ENCODE assay signal across 7 cellular contexts in the genomic region with DNA sequence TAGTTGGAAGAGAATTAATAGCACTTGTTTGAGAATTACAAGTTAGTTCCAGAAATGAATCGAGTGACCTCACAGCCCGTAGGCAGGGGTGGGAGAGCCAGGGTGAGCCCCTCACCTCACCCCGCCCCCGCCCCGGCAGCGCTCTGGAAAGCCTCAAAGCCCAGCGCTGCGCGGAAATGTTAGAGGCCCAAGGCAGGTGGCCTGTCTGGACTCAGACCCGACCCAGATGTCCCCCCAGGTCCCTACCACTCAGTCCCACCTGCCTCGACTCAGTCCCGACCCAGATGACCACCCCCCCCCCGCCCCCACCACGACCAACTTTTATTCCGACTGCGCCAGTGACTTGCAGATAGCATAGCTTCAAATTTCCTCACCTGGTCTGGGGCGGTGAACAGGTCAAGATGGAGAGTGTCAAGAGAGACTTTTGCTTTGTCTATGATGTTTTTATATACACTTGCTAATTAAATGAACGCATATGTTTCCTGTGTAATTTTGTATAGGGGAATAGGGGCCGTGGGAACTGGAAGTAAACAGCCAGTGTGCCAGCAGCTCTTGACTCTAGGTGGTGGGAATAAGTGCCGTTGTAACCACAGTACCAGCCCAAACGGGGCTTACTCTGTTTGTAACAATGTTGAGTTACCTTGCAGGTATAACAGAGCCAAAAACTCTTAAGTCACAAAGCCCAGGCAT. TPM values are rescaled to one million over a fixed set of nuclear protein-coding genes. Genes with fewer than 3 reads are reported as not detected.
DNase-seq lines count a peak whose midpoint lies in the region; ATAC-seq, FAIRE-seq and TF ChIP-seq lines count a peak whose summit lies in the region.

No MANE protein-coding gene starts in this region.

- no peak for TF ChIP-seq CTCF in ascending aorta (IDR thresholded peaks at IDR 0.05)
- no peak for TF ChIP-seq CTCF in keratinocyte (optimal IDR thresholded peaks at IDR 0.05 in 1 of 3, IDR thresholded peaks at IDR 0.05 in 1 of 3, conservative IDR thresholded peaks at IDR 0.05 in 1 of 3; ENCODE audit: extremely low read depth in 1 of 3, insufficient read depth in 2 of 3, low read length in 3 of 3)
- no peak for TF ChIP-seq CTCF in GM13977 (IDR thresholded peaks at IDR 0.05; ENCODE audit: extremely low read depth, insufficient read depth, missing control alignments)

- H3K79me2 ChIP-seq in keratinocyte (ENCODE audit: control insufficient read depth, insufficient read depth, low read length): peaks cover 33% of the 10 kb centered on the region

- H3K36me3 ChIP-seq in HUES6 (ENCODE audit: control insufficient read depth, insufficient read depth, low read length) (no peaks in the 10 kb centered on the region), ascending aorta (peaks cover 0 to 20% of the 10 kb centered on the region in 2 donors), keratinocyte (ENCODE audit: control insufficient read depth in 2 of 2, extremely low read depth in 1 of 2, insufficient read depth in 2 of 2, low read length in 2 of 2) (peaks cover 2 to 11% of the 10 kb centered on the region in 2 experiments)

- H3K27ac Mint-ChIP-seq in stimulated activated naive B cell treated with anti-CD40 and anti-IgM and Interleukin-4, amounts not matched to agents 10 μg/mL and 1 μg/mL and 100 μg/mL, for 72 hours: peak overlapping the region; percentile 82

- ATAC-seq in stimulated activated naive B cell treated with anti-CD40 and anti-IgM and Interleukin-4, amounts not matched to agents 10 μg/mL and 1 μg/mL and 100 μg/mL, for 72 hours (replicated peaks): peak in 1 of 2 donors; percentile 0
- no peak for ATAC-seq in HG02970 (IDR thresholded peaks at IDR 0.05; ENCODE audit: low FRiP score, unreplicated experiment)

- H3K27me3 ChIP-seq in HUES6 (ENCODE audit: control insufficient read depth, insufficient read depth, low read length): peaks cover 47% of the 10 kb centered on the region
- H3K27me3 ChIP-seq in ascending aorta: no peaks in the 10 kb centered on the region
- H3K27me3 ChIP-seq in keratinocyte (ENCODE audit: control insufficient read depth, extremely low read depth, insufficient read depth, low read length): no peaks in the 10 kb centered on the region

- H3K4me1 Mint-ChIP-seq in stimulated activated naive B cell treated with anti-CD40 and anti-IgM and Interleukin-4, amounts not matched to agents 10 μg/mL and 1 μg/mL and 100 μg/mL, for 72 hours: peaks cover 25 to 49% of the 10 kb centered on the region in 2 donors

- no peaks in the 10 kb centered on the region for H3K9me3 ChIP-seq in HUES6 (ENCODE audit: control insufficient read depth, insufficient read depth, low read depth, low read length)
- H3K9me3 ChIP-seq in ascending aorta: peaks cover 0 to 10% of the 10 kb centered on the region in 2 donors
- no peaks in the 10 kb centered on the region for H3K9me3 ChIP-seq in keratinocyte (ENCODE audit: control insufficient read depth, low read depth, low read length)

- H3K4me3 Mint-ChIP-seq in stimulated activated naive B cell treated with anti-CD40 and anti-IgM and Interleukin-4, amounts not matched to agents 10 μg/mL and 1 μg/mL and 100 μg/mL, for 72 hours: peak overlapping the region; percentile 82 to 87

- H3K9ac ChIP-seq in HUES6 (ENCODE audit: low read length): peak overlapping the region; percentile 74
- H3K9ac ChIP-seq in keratinocyte (ENCODE audit: control insufficient read depth, extremely low read depth, insufficient read depth, low read length): peak overlapping the region; percentile 85

- dilution Hi-C loops in keratinocyte (cut with MboI; ENCODE audit: extremely low pct_ligation_motif_present, low sequenced_read_pairs): no loop called here

- peaks cover 0 to 8% of the 10 kb centered on the region in 2 donors for H3K27me3 Mint-ChIP-seq in stimulated activated naive B cell treated with anti-CD40 and anti-IgM and Interleukin-4, amounts not matched to agents 10 μg/mL and 1 μg/mL and 100 μg/mL, for 72 hours

- intact Hi-C loops in ascending aorta (cut with DNase I): no loop called here

- H2AFZ ChIP-seq in keratinocyte (ENCODE audit: control insufficient read depth, low read length): peak overlapping the region; percentile 67

- H3K4me2 ChIP-seq in keratinocyte (ENCODE audit: control insufficient read depth, extremely low read depth, insufficient read depth, low read depth, low read length): peak overlapping the region; percentile 91

- H3K4me3 ChIP-seq in HUES6 (ENCODE audit: low read depth, low read length) (peak overlapping the region; percentile 67), ascending aorta (peak overlapping the region; percentile 81 to 82), keratinocyte (ENCODE audit: control insufficient read depth in 2 of 3, extremely low read depth in 1 of 3, insufficient read depth in 2 of 3, low read depth in 1 of 3, low read length in 3 of 3) (peak overlapping the region; percentile 68 to 86 (median 71))

- FAIRE-seq in keratinocyte (lab: Jason Lieb, UNC): no peak

- H3K9me3 Mint-ChIP-seq in stimulated activated naive B cell treated with anti-CD40 and anti-IgM and Interleukin-4, amounts not matched to agents 10 μg/mL and 1 μg/mL and 100 μg/mL, for 72 hours: no peaks in the 10 kb centered on the region

- H3K9me1 ChIP-seq in keratinocyte (ENCODE audit: control insufficient read depth, extremely low read depth, insufficient read depth, low read length): peaks cover 7% of the 10 kb centered on the region

- in situ Hi-C loops in GM13977 (cut with MboI; ENCODE audit: low pct_unique_long_range_greater_than_20kb, low sequenced_read_pairs, unreplicated experiment): no loop called here

- DNase-seq in ascending aorta (ENCODE audit: low spot score in 2 of 2): peak in 1 of 2 donors; percentile 61
- DNase-seq in keratinocyte (ENCODE audit: low read depth, low spot score): no peak
- DNase-seq in stimulated activated naive B cell treated with anti-CD40 and anti-IgM and Interleukin-4, amounts not matched to agents 10 μg/mL and 1 μg/mL and 100 μg/mL, for 72 hours: no peak
- no peak for DNase-seq in SIG-M5 treated with dmso at 0.1 percent for 504 hours (lab: John Stamatoyannopoulos, UW; ENCODE audit: unreplicated experiment)
- DNase-seq in GM13977 (ENCODE audit: low spot score): no peak

- H3K27ac ChIP-seq in HUES6 (ENCODE audit: low read depth, low read length): no peak overlapping the region; the same call in 1 of the 2 replicates
- peak overlapping the region; percentile 100 for H3K27ac ChIP-seq in ascending aorta
- H3K27ac ChIP-seq in keratinocyte (ENCODE audit: control insufficient read depth, insufficient read depth, low read length): peak overlapping the region; percentile 80

- peaks cover 0 to 16% of the 10 kb centered on the region in 2 donors for H3K36me3 Mint-ChIP-seq in stimulated activated naive B cell treated with anti-CD40 and anti-IgM and Interleukin-4, amounts not matched to agents 10 μg/mL and 1 μg/mL and 100 μg/mL, for 72 hours

- H4K20me1 ChIP-seq in keratinocyte (ENCODE audit: control insufficient read depth, extremely low read depth, insufficient read depth, low read length): peaks cover 22% of the 10 kb centered on the region

- H3K4me1 ChIP-seq in HUES6 (ENCODE audit: control insufficient read depth, insufficient read depth, low read length): peaks cover 48% of the 10 kb centered on the region
- peaks cover 0 to 5% of the 10 kb centered on the region in 2 donors for H3K4me1 ChIP-seq in ascending aorta
- peaks cover 22% of the 10 kb centered on the region for H3K4me1 ChIP-seq in keratinocyte (ENCODE audit: control insufficient read depth, extremely low read depth, insufficient read depth, low read length)

RNA-seq across cellular contexts. Expression of a gene that starts 1.2 kb away (rescaled TPM):
- 310 TPM for total RNA-seq in ascending aorta
- 17.1 to 23.4 TPM (median 17.5 TPM) in 3 replicates for polyA plus RNA-seq in keratinocyte
- polyA plus RNA-seq in keratinocyte (2011; ENCODE audit: low read depth): 26.4 TPM
- 17.3 and 23.6 TPM in 2 replicates for polyA plus RNA-seq in keratinocyte (2011; cell fraction: cytosol; rRNA removed)
- 18.9 and 26.2 TPM in 2 replicates for polyA plus RNA-seq in keratinocyte (2011; cell fraction: nucleus; rRNA removed)
- 32.2 and 58.3 TPM in 2 replicates for polyA plus RNA-seq in keratinocyte (2012; ENCODE audit: low replicate concordance)
- polyA minus RNA-seq in keratinocyte: 11.8 to 28.5 TPM (median 18.3 TPM) in 3 replicates
- polyA minus RNA-seq in keratinocyte (2011; cell fraction: cytosol; rRNA and poly(A)+ RNA removed): 23.2 TPM
- polyA minus RNA-seq in keratinocyte (2011; cell fraction: nucleus; rRNA and poly(A)+ RNA removed): 13.0 and 14.0 TPM in 2 replicates
